1 cellular context compared by ENCODE assay signal in the genomic region with DNA sequence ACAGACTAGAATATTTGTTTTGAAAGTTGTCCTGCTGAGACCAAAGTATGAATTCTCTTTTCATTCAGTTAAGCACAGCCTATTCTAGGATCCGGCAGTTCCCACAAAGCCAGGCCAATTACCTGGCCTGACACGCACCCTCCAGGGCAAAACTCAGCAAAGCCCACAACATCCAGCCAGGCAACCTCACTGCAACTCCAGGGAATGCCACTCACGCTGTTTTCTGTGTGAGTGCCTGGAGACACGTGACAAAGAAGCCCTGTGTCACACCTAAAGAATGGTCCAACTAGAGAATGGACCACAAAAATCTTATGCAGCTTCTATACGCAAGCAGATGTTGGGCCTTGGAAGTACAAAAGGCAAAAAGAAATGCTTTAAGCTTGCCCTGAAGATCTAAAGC.
TF ChIP-seq lines count a peak whose summit lies in the region.

No MANE protein-coding gene starts in this region.

TF ChIP-seq in SK-N-SH, 30 proteins besides CTCF, POLR2A, EP300 and RAD21 (continued from another document):
- TF ChIP-seq REST (IDR thresholded peaks at IDR 0.05; ENCODE audit: low read depth, low read length) = no peak
- TF ChIP-seq PBX3 (IDR thresholded peaks at IDR 0.05) = no peak
TF ChIP-seq in SK-N-SH: peak in this region for 0.
